29 cellular contexts compared by ENCODE assay signal in the genomic region with DNA sequence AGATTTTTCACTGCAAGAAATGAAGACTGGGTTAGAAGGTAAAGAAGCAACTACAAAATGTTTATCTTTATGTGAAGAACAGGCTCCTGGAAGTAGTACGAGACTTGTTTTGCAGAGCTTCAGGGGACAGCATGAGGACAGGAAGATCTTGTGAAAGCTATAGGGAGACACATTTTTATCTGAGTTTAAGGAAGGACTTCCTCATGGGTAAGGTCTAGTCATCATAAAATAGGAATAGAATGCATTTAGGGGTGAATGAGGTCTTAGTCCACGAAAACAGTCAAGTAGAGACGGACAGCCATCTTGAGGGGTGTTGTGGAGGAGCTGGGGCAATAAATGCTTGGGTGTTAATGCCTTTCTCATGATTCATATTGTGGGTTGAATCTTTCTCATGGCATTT. TPM values are rescaled to one million over a fixed set of nuclear protein-coding genes. Genes with fewer than 3 reads are reported as not detected.
DNase-seq lines count a peak whose midpoint lies in the region; ATAC-seq, FAIRE-seq and TF ChIP-seq lines count a peak whose summit lies in the region.
"Had no signal": no experiment of that assay in that cellular context is flagged by ENCODE, and none has a peak within 500 bp of the region (broad histone marks: within the 10 kb centered on the region; RNA-seq: fewer than 3 reads in every experiment).

No MANE protein-coding gene starts in this region.

- H3K4me2 ChIP-seq in A549 (no peak overlapping the region), GM23338 (no peak overlapping the region)

- POLR2A ChIA-PET in A549 (lab: Yijun Ruan, JAX): no interaction called here

- TF ChIP-seq CTCF in A549 (IDR thresholded peaks at IDR 0.05): no peak
- no peak for TF ChIP-seq CTCF in GM23338 (conservative IDR thresholded peaks at IDR 0.05; ENCODE audit: low read depth in 2 of 2)

- no peak overlapping the region for H3K4me3 Mint-ChIP-seq in GM23338
- H3K4me3 Mint-ChIP-seq in effector memory CD8-positive, alpha-beta T cell: no peak overlapping the region

- no peak for FAIRE-seq in A549 (lab: Jason Lieb, UNC)
- FAIRE-seq: G401.6, islet of Langerhans, RCC 7860 had no signal

- H3K4me1 ChIP-seq in A549 (no peaks in the 10 kb centered on the region), GM23338 (ENCODE audit: insufficient read depth) (no peaks in the 10 kb centered on the region)
- H3K4me1 ChIP-seq: body of pancreas, HAP-1, psoas muscle, vagina had no signal

- WGBS in A549 (ENCODE audit: missing lambda C conversion rate): 74% methylated on average over 3 of the region's 3 CpGs

- H3K9me3 Mint-ChIP-seq in GM23338: no peaks in the 10 kb centered on the region
- no peaks in the 10 kb centered on the region for H3K9me3 Mint-ChIP-seq in effector memory CD8-positive, alpha-beta T cell

- no peaks in the 10 kb centered on the region for H3F3A ChIP-seq in GM23338 (replicated peaks; ENCODE audit: low read depth)

- H3K27ac ChIP-seq in A549 (no peak overlapping the region), GM23338 (ENCODE audit: low read depth) (no peak overlapping the region)
- H3K27ac ChIP-seq: body of pancreas, dorsolateral prefrontal cortex, left ventricle myocardium inferior, psoas muscle, vagina had no signal

- CTCF ChIA-PET in A549 (lab: Yijun Ruan, JAX): no interaction called here

- H3K9me2 ChIP-seq in GM23338 (ENCODE audit: insufficient read depth): no peaks in the 10 kb centered on the region

- H3K27me3 Mint-ChIP-seq in GM23338 (ENCODE audit: insufficient read depth, low read depth, poor library complexity): no peaks in the 10 kb centered on the region
- no peaks in the 10 kb centered on the region for H3K27me3 Mint-ChIP-seq in effector memory CD8-positive, alpha-beta T cell

- H3K79me2 ChIP-seq in GM23338 (replicated peaks; ENCODE audit: insufficient read depth): no peaks in the 10 kb centered on the region

- H3K4me3 ChIP-seq in A549 (no peak overlapping the region), GM23338 (no peak overlapping the region)
- H3K4me3 ChIP-seq: body of pancreas, dorsolateral prefrontal cortex, HAP-1, left ventricle myocardium inferior, psoas muscle, vagina had no signal

- peak overlapping the region; percentile 21; the same call in 1 of the 2 replicates for H3K27ac Mint-ChIP-seq in GM23338
- H3K27ac Mint-ChIP-seq in effector memory CD8-positive, alpha-beta T cell: no peak overlapping the region

- H3K27me3 ChIP-seq in GM23338 (ENCODE audit: insufficient read depth): no peaks in the 10 kb centered on the region
- H3K27me3 ChIP-seq: body of pancreas, neutrophil, vagina had no signal

- no peak for TF ChIP-seq RAD21 in A549 (conservative IDR thresholded peaks at IDR 0.05 in 1 of 2, IDR thresholded peaks at IDR 0.05 in 1 of 2)

- TF ChIP-seq POLR2A in A549 (IDR thresholded peaks at IDR 0.05; ENCODE audit: low read length): no peak

- no peaks in the 10 kb centered on the region for H3K4me1 Mint-ChIP-seq in GM23338
- no peaks in the 10 kb centered on the region for H3K4me1 Mint-ChIP-seq in effector memory CD8-positive, alpha-beta T cell (ENCODE audit: low read depth in 2 of 2)

- no peak for TF ChIP-seq EP300 in A549 (IDR thresholded peaks at IDR 0.05)

- no peaks in the 10 kb centered on the region for H3K36me3 Mint-ChIP-seq in GM23338 (ENCODE audit: low read depth)
- no peaks in the 10 kb centered on the region for H3K36me3 Mint-ChIP-seq in effector memory CD8-positive, alpha-beta T cell (ENCODE audit: insufficient read depth)

- ATAC-seq in A549 (no peak), GM23338 (no peak), GM19467 (IDR thresholded peaks at IDR 0.05; ENCODE audit: unreplicated experiment) (no peak), HG02938 (IDR thresholded peaks at IDR 0.05; ENCODE audit: unreplicated experiment) (no peak)
- ATAC-seq in effector memory CD8-positive, alpha-beta T cell (replicated peaks): no peak
- ATAC-seq: body of pancreas, psoas muscle had no signal

- no peaks in the 10 kb centered on the region for H4K20me1 ChIP-seq in GM23338 (replicated peaks; ENCODE audit: insufficient read depth)

- H3K36me3 ChIP-seq in GM23338 (ENCODE audit: insufficient read depth): no peaks in the 10 kb centered on the region
- H3K36me3 ChIP-seq: HAP-1, left ventricle myocardium inferior, neutrophil, vagina had no signal

- H3K9me3 ChIP-seq in A549: no peaks in the 10 kb centered on the region
- H3K9me3 ChIP-seq: body of pancreas, HAP-1, left ventricle myocardium inferior, neutrophil, psoas muscle, vagina had no signal

- H2AFZ ChIP-seq in GM23338: 0 out of 2 replicates have a peak overlapping the region, but pooled peaks have one; percentile 6

- DNase-seq in A549 (ENCODE audit: low read depth in 1 of 2, low spot score in 1 of 2) (no peak), GM23338 (ENCODE audit: low spot score) (no peak), NOMO-1 treated with dmso at 0.1 percent for 144 hours (lab: John Stamatoyannopoulos, UW; ENCODE audit: unreplicated experiment) (peak; percentile 60), dermis blood vessel endothelial cell (peak; percentile 29), SW 1271 (lab: John Stamatoyannopoulos, UW) (no peak)
- DNase-seq in effector memory CD8-positive, alpha-beta T cell: no peak
- DNase-seq: activated CD4-positive, alpha-beta T cell treated with anti-CD3 and anti-CD28 coated beads, Interleukin-2, amount 50 U/mL, for 48 hours; activated naive CD4-positive, alpha-beta T cell treated with Interleukin-2 at 50 U/mL for 16 hours; body of pancreas; DMS153; dorsolateral prefrontal cortex; left ventricle myocardium inferior; NCI-H1105; NCI-H1930; NCI-H345; psoas muscle; stimulated activated naive CD4-positive, alpha-beta T cell; T-helper 1 cell had no signal

TF ChIP-seq in A549, 52 proteins besides CTCF, POLR2A, EP300 and RAD21:
- TF ChIP-seq BHLHE40 (IDR thresholded peaks at IDR 0.05; ENCODE audit: low read depth, low read length) (no peak), ZNF302 (CRISPR knock-in tag; IDR thresholded peaks at IDR 0.05) (no peak), MAFK (IDR thresholded peaks at IDR 0.05; ENCODE audit: partially characterized antibody) (peak; percentile 90), HOXA7 (CRISPR knock-in tag; IDR thresholded peaks at IDR 0.05) (no peak)
TF ChIP-seq in A549: peak in this region for 1.

TF ChIP-seq in GM23338, 12 proteins besides CTCF, POLR2A, EP300 and RAD21:
- TF ChIP-seq EZH2 (IDR thresholded peaks at IDR 0.05; ENCODE audit: low read depth, unreplicated experiment) (no peak), STAT1 (IDR thresholded peaks at IDR 0.05; ENCODE audit: unreplicated experiment) (no peak), ZNF114 (CRISPR knock-in tag; IDR thresholded peaks at IDR 0.05) (no peak), CREB1 (CRISPR knock-in tag; IDR thresholded peaks at IDR 0.05; ENCODE audit: low read depth) (no peak), POLR2AphosphoS5 (IDR thresholded peaks at IDR 0.05; ENCODE audit: low read depth) (no peak)
TF ChIP-seq in GM23338: peak in this region for 0.

RNA-seq across cellular contexts. Expression of a gene that starts 24.2 kb away (rescaled TPM):
- polyA plus RNA-seq in A549 (2011; rRNA removed) (1.4 and 1.6 TPM in 2 replicates), A549 (2017; fragmentation: RNase III; extraction: RNeasy Plus Mini Kit Qiagen cat#74134 plus additional on column Dnase treatment) (0.59 to 0.87 TPM (median 0.84 TPM) in 3 replicates), GM23338 (2016; fragmentation: Nextera tagmentation; extraction: Ambion mirVana) (not detected in 2 replicates)
- polyA plus RNA-seq in A549 (2012; cell fraction: cytosol; rRNA removed): 0.05 and 0.06 TPM in 2 replicates
- polyA plus RNA-seq in A549 (2012; cell fraction: nucleus; rRNA removed): 0.11 and 0.32 TPM in 2 replicates
- 0.83 and 1.0 TPM in 2 replicates for polyA minus RNA-seq in A549 (2011; rRNA and poly(A)+ RNA removed)
- total RNA-seq in GM23338 (2014; rRNA removed; shearing (Covaris generic)): not detected in 2 replicates
- total RNA-seq in dermis blood vessel endothelial cell: 0.60 and 1.7 TPM in 2 replicates
- total RNA-seq: left ventricle myocardium inferior, LHCN-M2, mesenteric fat pad, myocyte, psoas muscle, vagina had no signal

Comparison
In these comparisons a context has a peak if more than half of its experiments do, and no peak if none do; other contexts are left out.
1. DNase-seq: peak in NOMO-1 treated with dmso at 0.1 percent for 144 hours (single experiment) and dermis blood vessel endothelial cell (single experiment); none in A549 (0 of 2), GM23338 (single experiment), SW 1271 (0 of 2) and effector memory CD8-positive, alpha-beta T cell (0 of 3).